ENCODE assay signal across 8 cellular contexts in the genomic region with DNA sequence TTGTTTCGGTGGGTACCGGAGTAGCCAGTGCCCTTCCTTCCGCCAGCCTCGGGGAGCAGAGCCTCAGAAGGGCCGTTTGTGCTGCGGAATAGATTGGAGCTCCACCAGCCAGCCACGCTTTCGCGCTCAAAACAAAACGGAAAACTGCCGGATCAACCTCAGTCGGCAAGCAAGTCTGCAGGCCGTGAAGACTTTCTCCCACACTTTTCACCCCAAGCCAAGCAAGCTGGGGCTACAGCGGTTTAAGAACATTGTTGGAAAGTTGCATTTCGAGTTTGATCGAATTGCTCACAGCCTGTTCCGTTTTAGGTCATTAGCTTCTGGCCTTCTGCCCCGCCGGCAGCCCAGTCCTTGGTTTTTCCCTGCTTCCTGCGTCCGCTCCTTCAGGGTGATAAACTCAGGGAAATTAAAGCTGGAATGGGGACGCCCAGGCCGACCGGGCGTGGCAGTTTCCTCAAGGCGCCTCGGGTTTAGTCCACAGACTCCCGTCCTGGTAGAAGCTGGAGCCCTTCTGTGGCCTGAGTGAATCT. TPM values are rescaled to one million over a fixed set of nuclear protein-coding genes. Genes with fewer than 3 reads are reported as not detected.
DNase-seq lines count a peak whose midpoint lies in the region; ATAC-seq and TF ChIP-seq lines count a peak whose summit lies in the region.
"Had no signal": no experiment of that assay in that cellular context is flagged by ENCODE, and none has a peak within 500 bp of the region (broad histone marks: within the 10 kb centered on the region; RNA-seq: fewer than 3 reads in every experiment).

No MANE protein-coding gene starts in this region.

- no peak for ATAC-seq in GM21737 (IDR thresholded peaks at IDR 0.05; ENCODE audit: unreplicated experiment)

- H3K4me1 ChIP-seq in ascending aorta (peaks cover 2 to 18% of the 10 kb centered on the region in 2 donors), spleen (peaks cover 32 to 42% (median 38%) of the 10 kb centered on the region in 6 donors)

- WGBS in spleen, 5 donors: 18 to 22% (median 20%) methylated on average over 24 to 28 of the region's 28 CpGs

- TF ChIP-seq CTCF in NB4 (IDR thresholded peaks at IDR 0.05; ENCODE audit: low read depth, low read length): no peak
- no peak for TF ChIP-seq CTCF in ascending aorta (IDR thresholded peaks at IDR 0.05)
- TF ChIP-seq CTCF in spleen (IDR thresholded peaks at IDR 0.05 in 8 of 11, conservative IDR thresholded peaks at IDR 0.05 in 3 of 11): no peak

- H3K4me3 ChIP-seq in NB4 (ENCODE audit: low read depth, low read length) (peak overlapping the region; percentile 46), ascending aorta (peak overlapping the region; percentile 73 to 82), spleen (peak overlapping the region; percentile 42 to 83 (median 59))

- H3K27me3 ChIP-seq in ascending aorta: peaks cover 7% of the 10 kb centered on the region
- peaks cover 27 to 99% (median 72%) of the 10 kb centered on the region in 7 donors for H3K27me3 ChIP-seq in spleen (replicated peaks in 1 of 7)

- H3K27ac ChIP-seq in ascending aorta (no peak overlapping the region), spleen (no peak overlapping the region)

- no peak for TF ChIP-seq POLR2A in NB4 (IDR thresholded peaks at IDR 0.05; ENCODE audit: extremely low read depth, insufficient read length)
- no peak for TF ChIP-seq POLR2A in spleen (IDR thresholded peaks at IDR 0.05)

- DNase-seq in ELR (ENCODE audit: low read depth) (peak; percentile 45), NB4 (ENCODE audit: low read depth) (peak; percentile 27), ascending aorta (ENCODE audit: low spot score in 2 of 2) (no peak), iPS-NIHi7 (ENCODE audit: extremely low spot score) (peak; percentile 35), spleen (no peak), SIG-M5 treated with dmso at 0.1 percent for 504 hours (lab: John Stamatoyannopoulos, UW; ENCODE audit: unreplicated experiment) (no peak)

- intact Hi-C loops in ascending aorta (cut with DNase I) (no loop called here), spleen (cut with DNase I; ENCODE audit: low total_unique reads) (no loop called here)

- H3K9me3 ChIP-seq in ascending aorta (no peaks in the 10 kb centered on the region), spleen (no peaks in the 10 kb centered on the region)

- H3K36me3 ChIP-seq in ascending aorta: no peaks in the 10 kb centered on the region
- H3K36me3 ChIP-seq in spleen: no peaks in the 10 kb centered on the region

RNA-seq across cellular contexts. Expression of a gene that starts 0.8 kb away (rescaled TPM):
- 43.2 TPM for total RNA-seq in ascending aorta
- not detected for total RNA-seq in spleen
- polyA plus RNA-seq in spleen: under 1 TPM; 0.10 to 0.33 (median 0.22) TPM
- total RNA-seq: temporal lobe had no signal

RNA-seq across cellular contexts. Expression of a gene that starts 7.1 kb away (rescaled TPM):
- total RNA-seq in ascending aorta: not detected
- total RNA-seq in spleen: not detected
- not detected for polyA plus RNA-seq in spleen
- total RNA-seq: temporal lobe had no signal

Comparison
In these comparisons a context has a peak if more than half of its experiments do, and no peak if none do; other contexts are left out.
1. DNase-seq: peak in ELR (single experiment), NB4 (single experiment) and iPS-NIHi7 (single experiment); none in ascending aorta (0 of 2), spleen (single experiment) and SIG-M5 treated with dmso at 0.1 percent for 504 hours (single experiment).
2. RNA of a gene that starts 0.8 kb away (total RNA-seq): 43.2 TPM in ascending aorta (single experiment); not detected in spleen; every median in the first group is over 10 times any median in the second.
3. Peak in every context shown above with its lines, with median percentiles within 50 percentile points of each other: H3K4me3 ChIP-seq.